In the genomic region with DNA sequence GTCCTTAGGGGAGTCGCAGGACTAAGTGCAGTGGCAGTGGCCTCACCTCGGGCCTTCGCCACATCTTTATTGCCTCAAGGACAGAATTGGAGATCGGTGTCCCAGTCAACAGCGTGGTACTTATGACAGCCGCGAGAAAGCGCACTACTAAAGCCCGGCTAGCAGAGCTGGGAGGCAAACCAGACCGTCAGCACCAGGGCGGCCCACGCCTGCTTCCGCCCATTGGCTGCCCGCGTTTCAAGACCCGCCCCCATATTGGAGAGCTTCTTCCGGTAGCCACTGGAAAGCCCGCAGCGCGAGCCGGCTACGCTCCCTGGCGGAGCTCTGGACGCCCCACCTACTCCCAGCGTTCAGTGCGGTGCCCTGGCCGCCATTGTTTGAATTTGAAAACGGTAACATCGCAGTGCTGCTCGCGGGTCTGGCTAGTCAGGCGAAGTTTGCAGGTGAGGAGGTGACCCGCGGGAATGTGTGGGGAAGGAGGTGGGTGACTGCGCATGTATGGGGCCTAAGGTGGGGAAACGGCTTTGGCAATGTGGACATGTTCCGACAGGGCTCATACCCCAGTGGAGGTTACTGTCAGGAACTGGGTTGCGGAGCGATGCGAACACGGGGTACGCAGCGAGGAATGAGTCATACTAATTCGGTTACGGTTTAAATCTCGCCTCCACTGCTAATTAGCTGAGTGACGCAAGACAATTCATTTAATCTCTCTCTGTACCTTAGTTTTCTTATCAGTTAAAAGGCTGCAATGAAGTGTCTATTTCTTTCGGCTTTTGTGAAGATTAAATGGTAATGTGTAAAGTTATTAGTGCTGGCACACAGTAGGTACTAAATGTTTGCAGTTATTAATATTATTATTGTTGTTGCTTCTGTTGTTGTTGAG, we compare ENCODE assay signal across 8 cellular contexts. TPM values are rescaled to one million over a fixed set of nuclear protein-coding genes. Genes with fewer than 3 reads are reported as not detected.
DNase-seq lines count a peak whose midpoint lies in the region; ATAC-seq, FAIRE-seq and TF ChIP-seq lines count a peak whose summit lies in the region.

A gene with protein sequence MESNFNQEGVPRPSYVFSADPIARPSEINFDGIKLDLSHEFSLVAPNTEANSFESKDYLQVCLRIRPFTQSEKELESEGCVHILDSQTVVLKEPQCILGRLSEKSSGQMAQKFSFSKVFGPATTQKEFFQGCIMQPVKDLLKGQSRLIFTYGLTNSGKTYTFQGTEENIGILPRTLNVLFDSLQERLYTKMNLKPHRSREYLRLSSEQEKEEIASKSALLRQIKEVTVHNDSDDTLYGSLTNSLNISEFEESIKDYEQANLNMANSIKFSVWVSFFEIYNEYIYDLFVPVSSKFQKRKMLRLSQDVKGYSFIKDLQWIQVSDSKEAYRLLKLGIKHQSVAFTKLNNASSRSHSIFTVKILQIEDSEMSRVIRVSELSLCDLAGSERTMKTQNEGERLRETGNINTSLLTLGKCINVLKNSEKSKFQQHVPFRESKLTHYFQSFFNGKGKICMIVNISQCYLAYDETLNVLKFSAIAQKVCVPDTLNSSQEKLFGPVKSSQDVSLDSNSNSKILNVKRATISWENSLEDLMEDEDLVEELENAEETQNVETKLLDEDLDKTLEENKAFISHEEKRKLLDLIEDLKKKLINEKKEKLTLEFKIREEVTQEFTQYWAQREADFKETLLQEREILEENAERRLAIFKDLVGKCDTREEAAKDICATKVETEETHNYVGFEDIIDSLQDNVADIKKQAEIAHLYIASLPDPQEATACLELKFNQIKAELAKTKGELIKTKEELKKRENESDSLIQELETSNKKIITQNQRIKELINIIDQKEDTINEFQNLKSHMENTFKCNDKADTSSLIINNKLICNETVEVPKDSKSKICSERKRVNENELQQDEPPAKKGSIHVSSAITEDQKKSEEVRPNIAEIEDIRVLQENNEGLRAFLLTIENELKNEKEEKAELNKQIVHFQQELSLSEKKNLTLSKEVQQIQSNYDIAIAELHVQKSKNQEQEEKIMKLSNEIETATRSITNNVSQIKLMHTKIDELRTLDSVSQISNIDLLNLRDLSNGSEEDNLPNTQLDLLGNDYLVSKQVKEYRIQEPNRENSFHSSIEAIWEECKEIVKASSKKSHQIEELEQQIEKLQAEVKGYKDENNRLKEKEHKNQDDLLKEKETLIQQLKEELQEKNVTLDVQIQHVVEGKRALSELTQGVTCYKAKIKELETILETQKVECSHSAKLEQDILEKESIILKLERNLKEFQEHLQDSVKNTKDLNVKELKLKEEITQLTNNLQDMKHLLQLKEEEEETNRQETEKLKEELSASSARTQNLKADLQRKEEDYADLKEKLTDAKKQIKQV (N-terminal part only) (plus strand): TSS at position 353 of the 883 bp plus-strand sequence. CDS start 3,705 bp downstream, outside the sequence.

- no peaks in the 10 kb centered on the region for H3K27me3 ChIP-seq in BE2C

- peak; percentile 96 for ATAC-seq in HG03442 (IDR thresholded peaks at IDR 0.05; ENCODE audit: unreplicated experiment)

- FAIRE-seq in kidney (lab: Jason Lieb, UNC), result peak; percentile 91

- H3K4me3 ChIP-seq in BE2C (ENCODE audit: low read depth, low read length), result peak within 1 kb of the TSS; percentile 95
- peak within 1 kb of the TSS; percentile 79 for H3K4me3 ChIP-seq in choroid plexus epithelial cell (ENCODE audit: low read depth, low read length)
- H3K4me3 ChIP-seq in kidney (ENCODE audit: low read length in 2 of 2), result peak within 1 kb of the TSS; percentile 89 to 99

- DNase-seq in BE2C (peak; percentile 96), GM19238 (ENCODE audit: insufficient read length, low spot score) (peak; percentile 87), NCI-H510A treated with DMSO at 0.1 percent for 48 hours (lab: John Stamatoyannopoulos, UW) (peak; percentile 95), choroid plexus epithelial cell (ENCODE audit: low read depth) (peak; percentile 98), kidney (peak; percentile 98)
- peak; percentile 86 to 88 for DNase-seq in activated CD4-positive, alpha-beta T cell treated with anti-CD3 and anti-CD28 coated beads for 24 hours (ENCODE audit: low read depth in 2 of 2)
- DNase-seq in stimulated activated CD4-positive, alpha-beta T cell treated with anti-CD3 and anti-CD28 coated beads, Interleukin-15, amount 100 ng/mL, for 24 hours, result peak; percentile 96

- H3K9ac ChIP-seq in kidney (ENCODE audit: low read length in 2 of 2), result peak within 1 kb of the TSS; percentile 95 to 97

- intact Hi-C loops in kidney (cut with DNase I), result no loop called here

- H3K36me3 ChIP-seq in BE2C (no peaks in the 10 kb centered on the region; the same call in 1 of the 2 replicates), kidney (ENCODE audit: control insufficient read depth in 1 of 2, insufficient read depth in 2 of 2, low read length in 2 of 2) (no peaks in the 10 kb centered on the region)

- no peaks in the 10 kb centered on the region for H3K9me3 ChIP-seq in BE2C
- H3K9me3 ChIP-seq in kidney (ENCODE audit: control insufficient read depth in 1 of 2, low read length in 2 of 2), result no peaks in the 10 kb centered on the region

- TF ChIP-seq CTCF in BE2C (IDR thresholded peaks at IDR 0.05; ENCODE audit: low read depth, low read length) (peak; percentile 31), choroid plexus epithelial cell (conservative IDR thresholded peaks at IDR 0.05; ENCODE audit: low read depth, low read length) (peak; percentile 53), kidney (IDR thresholded peaks at IDR 0.05; ENCODE audit: borderline replicate concordance, extremely low read depth, insufficient read depth) (peak; percentile 52)

- no peaks in the 10 kb centered on the region for H3K4me1 ChIP-seq in BE2C
- peaks cover 2 to 8% of the 10 kb centered on the region in 2 donors for H3K4me1 ChIP-seq in kidney (ENCODE audit: control insufficient read depth in 1 of 2, insufficient read depth in 1 of 2, low read depth in 1 of 2, low read length in 2 of 2)

- H3K27ac ChIP-seq in kidney (ENCODE audit: low read depth in 2 of 2, low read length in 2 of 2), result peak within 1 kb of the TSS; percentile 85 to 86

RNA-seq across cellular contexts. Expression of the gene that starts here (rescaled TPM):
- polyA plus RNA-seq in BE2C (2012; ENCODE audit: insufficient read depth, insufficient read length, low read depth), result 3.5 TPM
- total RNA-seq in kidney, result 7.3 TPM
- 0.67 TPM for polyA plus RNA-seq in kidney (ENCODE audit: insufficient read depth, low read depth, low replicate concordance)

Comparison
In these comparisons a context has a peak if more than half of its experiments do, and no peak if none do; other contexts are left out.
1. Peak in every context shown above with its lines: DNase-seq, ATAC-seq, H3K4me3 ChIP-seq and H3K27ac ChIP-seq.